ENCODE assay signal across 17 cellular contexts in the genomic region with DNA sequence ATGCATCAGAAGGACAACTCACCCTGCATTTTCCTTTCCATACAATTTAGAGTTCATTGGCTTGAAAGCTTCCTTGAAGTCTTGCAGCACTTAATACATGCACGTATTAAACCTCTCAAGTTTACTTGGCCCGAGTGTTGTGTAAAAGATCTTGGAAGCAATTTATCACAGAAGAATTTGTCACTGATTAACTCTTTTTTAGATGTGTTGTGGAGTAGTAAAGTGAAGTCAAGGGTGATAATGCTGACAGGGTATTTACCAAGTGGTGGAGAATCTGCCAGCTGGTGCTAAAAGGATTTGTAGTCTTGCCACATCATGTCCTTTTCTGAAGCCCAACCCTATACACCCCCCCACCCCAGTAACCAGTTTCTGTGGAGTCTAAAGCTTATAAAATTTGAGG.
"Had no signal": no experiment of that assay in that cellular context is flagged by ENCODE, and none has a peak within 500 bp of the region (broad histone marks: within the 10 kb centered on the region; RNA-seq: fewer than 3 reads in every experiment).

No MANE protein-coding gene starts in this region.

- H3K27ac Mint-ChIP-seq: activated CD4-positive, alpha-beta T cell treated with anti-CD3 and anti-CD28 coated beads, Interleukin-2, amount 10 ng/mL, durations not matched to agents 7 days and 5 days; activated naive CD8-positive, alpha-beta T cell treated with anti-CD3 and anti-CD28 coated beads, Interleukin-2, amount 10 ng/mL, durations not matched to agents 7 days and 5 days; activated T-cell treated with anti-CD3 and anti-CD28 coated beads, Interleukin-2, amount 50 U/mL, for 72 hours; stimulated activated effector memory CD8-positive, alpha-beta T cell treated with anti-CD3 and anti-CD28 coated beads, Interleukin-12 subunit alpha, Interleukin-12 subunit beta, amount 100 ng/mL, for 72 hours had no signal

- H3K4me1 Mint-ChIP-seq: activated CD4-positive, alpha-beta T cell treated with anti-CD3 and anti-CD28 coated beads, Interleukin-2, amount 10 ng/mL, durations not matched to agents 7 days and 5 days; activated naive CD8-positive, alpha-beta T cell treated with anti-CD3 and anti-CD28 coated beads, Interleukin-2, amount 10 ng/mL, durations not matched to agents 7 days and 5 days; neural crest cell; stimulated activated effector memory CD8-positive, alpha-beta T cell treated with anti-CD3 and anti-CD28 coated beads, Interleukin-12 subunit alpha, Interleukin-12 subunit beta, amount 100 ng/mL, for 72 hours had no signal

- H3K27ac ChIP-seq: gastrocnemius medialis, lower lobe of right lung, psoas muscle, thoracic aorta, upper lobe of right lung had no signal

- H3K9me3 Mint-ChIP-seq: activated CD4-positive, alpha-beta T cell treated with anti-CD3 and anti-CD28 coated beads, Interleukin-2, amount 10 ng/mL, durations not matched to agents 7 days and 5 days; neural crest cell had no signal

- H3K36me3 Mint-ChIP-seq: activated naive CD8-positive, alpha-beta T cell treated with anti-CD3 and anti-CD28 coated beads, Interleukin-2, amount 10 ng/mL, durations not matched to agents 7 days and 5 days; stimulated activated effector memory CD8-positive, alpha-beta T cell treated with anti-CD3 and anti-CD28 coated beads, Interleukin-12 subunit alpha, Interleukin-12 subunit beta, amount 100 ng/mL, for 72 hours had no signal

- H3K27me3 Mint-ChIP-seq: activated CD4-positive, alpha-beta T cell treated with anti-CD3 and anti-CD28 coated beads, Interleukin-2, amount 10 ng/mL, durations not matched to agents 7 days and 5 days; activated naive CD8-positive, alpha-beta T cell treated with anti-CD3 and anti-CD28 coated beads, Interleukin-2, amount 10 ng/mL, durations not matched to agents 7 days and 5 days had no signal

- H3K27me3 ChIP-seq: gastrocnemius medialis, upper lobe of right lung had no signal

- FAIRE-seq: bronchial epithelial cell, kidney had no signal

- DNase-seq: activated CD4-positive, alpha-beta T cell treated with anti-CD3 and anti-CD28 coated beads, Interleukin-2, amount 10 ng/mL, durations not matched to agents 7 days and 5 days; activated CD8-positive, alpha-beta memory T cell treated with anti-CD3 and anti-CD28 coated beads, Interleukin-2, amount 50 U/mL, for 48 hours; activated naive CD8-positive, alpha-beta T cell treated with anti-CD3 and anti-CD28 coated beads, Interleukin-2, amount 10 ng/mL, durations not matched to agents 7 days and 5 days; activated T-cell treated with anti-CD3 and anti-CD28 coated beads, Interleukin-2, amount 50 U/mL, for 72 hours; anterior cingulate cortex; erythroblast; gastrocnemius medialis; hippocampal formation; kidney; lower lobe of right lung; midbrain; psoas muscle; upper lobe of right lung had no signal

- H3K4me1 ChIP-seq: gastrocnemius medialis, lower lobe of right lung, psoas muscle, upper lobe of right lung had no signal

- H3K36me3 ChIP-seq: gastrocnemius medialis, lower lobe of right lung, thoracic aorta, upper lobe of right lung had no signal

- H3K4me3 ChIP-seq: gastrocnemius medialis, lower lobe of right lung, psoas muscle, thoracic aorta, upper lobe of right lung had no signal

- ATAC-seq: activated T-cell treated with anti-CD3 and anti-CD28 coated beads, Interleukin-2, amount 50 U/mL, for 72 hours; gastrocnemius medialis; lower lobe of right lung; psoas muscle; stimulated activated effector memory CD8-positive, alpha-beta T cell treated with anti-CD3 and anti-CD28 coated beads, Interleukin-12 subunit alpha, Interleukin-12 subunit beta, amount 100 ng/mL, for 72 hours; upper lobe of right lung had no signal

- H3K4me3 Mint-ChIP-seq: activated CD4-positive, alpha-beta T cell treated with anti-CD3 and anti-CD28 coated beads, Interleukin-2, amount 10 ng/mL, durations not matched to agents 7 days and 5 days; activated naive CD8-positive, alpha-beta T cell treated with anti-CD3 and anti-CD28 coated beads, Interleukin-2, amount 10 ng/mL, durations not matched to agents 7 days and 5 days; activated T-cell treated with anti-CD3 and anti-CD28 coated beads, Interleukin-2, amount 50 U/mL, for 72 hours; neural crest cell; stimulated activated effector memory CD8-positive, alpha-beta T cell treated with anti-CD3 and anti-CD28 coated beads, Interleukin-12 subunit alpha, Interleukin-12 subunit beta, amount 100 ng/mL, for 72 hours had no signal

- H3K9me3 ChIP-seq: gastrocnemius medialis, lower lobe of right lung, psoas muscle, thoracic aorta, upper lobe of right lung had no signal
